1 cellular context compared by ENCODE assay signal in the genomic region with DNA sequence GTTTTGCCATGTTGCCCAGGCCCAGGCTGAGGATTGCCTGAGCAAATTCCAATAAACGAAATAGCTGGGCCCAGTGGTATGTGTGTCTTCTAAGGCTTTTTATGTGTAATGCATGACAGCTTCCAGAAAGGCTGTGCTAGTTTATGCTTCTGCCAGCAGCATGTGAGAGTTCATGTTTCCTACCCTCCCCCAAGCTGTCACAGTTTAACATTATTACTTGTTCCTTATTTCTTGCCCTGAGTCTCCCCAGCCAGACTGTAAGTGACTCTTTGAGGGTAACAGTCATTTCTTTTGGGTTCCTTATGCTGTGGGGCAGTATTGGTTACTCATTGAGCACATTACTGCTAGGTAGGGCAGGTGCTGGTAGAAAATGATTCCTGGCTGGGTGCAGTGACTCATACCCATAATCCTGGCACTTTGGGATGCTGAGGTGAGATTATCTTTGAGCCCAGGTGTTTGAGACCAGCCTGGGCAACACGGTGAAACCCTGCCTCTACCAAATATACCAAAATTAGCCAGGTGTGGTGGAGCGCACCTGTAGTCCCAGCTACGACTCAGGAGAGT.
TF ChIP-seq lines count a peak whose summit lies in the region.

No MANE protein-coding gene starts in this region.

TF ChIP-seq in HEK293, 187 proteins besides CTCF, POLR2A, EP300 and RAD21:
- TF ChIP-seq KLF17 (tag by site-specific recombination; IDR thresholded peaks at IDR 0.05) (no peak), ZNF394 (tag by site-specific recombination; IDR thresholded peaks at IDR 0.05; ENCODE audit: borderline replicate concordance) (no peak), ZNF658 (tag by site-specific recombination; IDR thresholded peaks at IDR 0.05) (no peak), ZNF704 (tag by site-specific recombination; IDR thresholded peaks at IDR 0.05) (no peak), ZNF830 (tag by site-specific recombination; IDR thresholded peaks at IDR 0.05; ENCODE audit: low read depth) (no peak), ZNF768 (tag by site-specific recombination; IDR thresholded peaks at IDR 0.05) (no peak), ZNF24 (tag by site-specific recombination; IDR thresholded peaks at IDR 0.05) (no peak)
- TF ChIP-seq, protein P1, sequence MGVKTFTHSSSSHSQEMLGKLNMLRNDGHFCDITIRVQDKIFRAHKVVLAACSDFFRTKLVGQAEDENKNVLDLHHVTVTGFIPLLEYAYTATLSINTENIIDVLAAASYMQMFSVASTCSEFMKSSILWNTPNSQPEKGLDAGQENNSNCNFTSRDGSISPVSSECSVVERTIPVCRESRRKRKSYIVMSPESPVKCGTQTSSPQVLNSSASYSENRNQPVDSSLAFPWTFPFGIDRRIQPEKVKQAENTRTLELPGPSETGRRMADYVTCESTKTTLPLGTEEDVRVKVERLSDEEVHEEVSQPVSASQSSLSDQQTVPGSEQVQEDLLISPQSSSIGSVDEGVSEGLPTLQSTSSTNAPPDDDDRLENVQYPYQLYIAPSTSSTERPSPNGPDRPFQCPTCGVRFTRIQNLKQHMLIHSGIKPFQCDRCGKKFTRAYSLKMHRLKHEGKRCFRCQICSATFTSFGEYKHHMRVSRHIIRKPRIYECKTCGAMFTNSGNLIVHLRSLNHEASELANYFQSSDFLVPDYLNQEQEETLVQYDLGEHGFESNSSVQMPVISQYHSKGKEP (tag by site-specific recombination; IDR thresholded peaks at IDR 0.05): no peak
